In genomic region chr7:27091936-27092752, GRCh38 we compare ENCODE assay signal across 30 cellular contexts. TPM values are rescaled to one million over a fixed set of nuclear protein-coding genes. Genes with fewer than 3 reads are reported as not detected.
A peak's percentile ranks its signal among the peaks of the same experiment; 100 is the strongest.
DNase-seq lines count a peak whose midpoint lies in the region; ATAC-seq, FAIRE-seq and TF ChIP-seq lines count a peak whose summit lies in the region.
"Had no signal": no experiment of that assay in that cellular context is flagged by ENCODE, and none has a peak within 500 bp of the region (broad histone marks: within the 10 kb centered on the region; RNA-seq: fewer than 3 reads in every experiment).

No MANE protein-coding gene starts in this region.

- TF ChIP-seq CTCF in GM12878 (IDR thresholded peaks at IDR 0.05 in 2 of 3, conservative IDR thresholded peaks at IDR 0.05 in 1 of 3; ENCODE audit: control insufficient read depth in 2 of 3, extremely low read depth in 1 of 3, insufficient read depth in 1 of 3, low read depth in 3 of 3, low read length in 3 of 3) (no peak), nephron progenitor cell (IDR thresholded peaks at IDR 0.05) (no peak), psoas muscle (IDR thresholded peaks at IDR 0.05) (no peak), heart right ventricle (IDR thresholded peaks at IDR 0.05) (no peak)

- DNase-seq in H4 (ENCODE audit: low spot score) = peak; percentile 53
- DNase-seq in GM12878 (ENCODE audit: low read depth, low spot score) = no peak
- peak; percentile 40 for DNase-seq in nephron progenitor cell
- DNase-seq in psoas muscle = no peak
- no peak for DNase-seq in HuH-7 (ENCODE audit: low spot score)
- no peak for DNase-seq in heart right ventricle
- DNase-seq: activated CD8-positive, alpha-beta T cell treated with anti-CD3 and anti-CD28 coated beads for 36 hours; activated naive CD4-positive, alpha-beta T cell treated with anti-CD3 and anti-CD28 coated beads, Interleukin-2, amount 50 U/mL, for 16 hours; amniotic stem cell; brain microvascular endothelial cell; Calu3; GOT3; kidney; mammary epithelial cell; NCI-H1048; NCI-H187; NCI-H526 treated with DMSO at 0.1 percent for 48 hours; occipital lobe; SJCRH30; stimulated activated naive CD8-positive, alpha-beta T cell treated with anti-CD3 and anti-CD28 coated beads, Interleukin-15, Interleukin-2, amounts not matched to agents 100 U/mL and 50 U/mL, for 24 hours; T-helper 1 cell; uterus had no signal

- peaks cover 25% of the 10 kb centered on the region for H3K36me3 Mint-ChIP-seq in nephron progenitor cell (ENCODE audit: low read depth)

- intact Hi-C loops in GM12878 (cut with micrococcal nuclease; ENCODE audit: unreplicated experiment) (no loop called here), psoas muscle (cut with DNase I) (no loop called here), heart right ventricle (cut with DNase I) (no loop called here)

- peak overlapping the region; percentile 98 for H3K27ac Mint-ChIP-seq in nephron progenitor cell
- H3K27ac Mint-ChIP-seq: activated CD8-positive, alpha-beta T cell treated with anti-CD3 and anti-CD28 coated beads for 36 hours; activated T-helper 17 cell treated with anti-CD3 and anti-CD28 coated beads, Interleukin-2, amount 50 U/mL, for 72 hours had no signal

- RAD21 ChIA-PET in GM12878 (lab: Charles Lee; ENCODE audit: unreplicated experiment) = interaction anchor here (1.0 to 3.7 kb wide), 4 partner anchors 9 to 229 kb away, joined by 3 to 24 read pairs (median 4); no protein-coding TSS in a partner anchor

- H2AFZ ChIP-seq in GM12878 (ENCODE audit: control insufficient read depth, low read depth, low read length) = no peak overlapping the region

- peaks cover 11% of the 10 kb centered on the region for H3K9me3 Mint-ChIP-seq in nephron progenitor cell
- H3K9me3 Mint-ChIP-seq: activated CD8-positive, alpha-beta T cell treated with anti-CD3 and anti-CD28 coated beads for 36 hours; activated T-helper 17 cell treated with anti-CD3 and anti-CD28 coated beads, Interleukin-2, amount 50 U/mL, for 72 hours had no signal

- H4K20me1 ChIP-seq in GM12878 (ENCODE audit: control insufficient read depth, insufficient read depth) = no peaks in the 10 kb centered on the region
- H4K20me1 ChIP-seq: BLaER1 treated with 17β-estradiol and CSF1 and Interleukin-3, amounts not matched to agents 10 nM and 100 nM had no signal

- TF ChIP-seq POLR2A in GM12878 (IDR thresholded peaks at IDR 0.05; ENCODE audit: low read depth, low read length) = no peak

- BruUV-seq in GM12878 (replicated peaks; lab: Mats Ljungman, UMichigan) = no TSS peak

- SMC1A ChIA-PET in GM12878 (lab: Charles Lee; ENCODE audit: uncharacterized antibody, unreplicated experiment) = interaction anchor here (0.7 to 7.9 kb wide), 7 partner anchors 10 to 1849 kb away, joined by 3 to 110 read pairs (median 3); no protein-coding TSS in a partner anchor

- no peak for TF ChIP-seq RAD21 in GM12878 (IDR thresholded peaks at IDR 0.05; ENCODE audit: insufficient read depth, low read depth, low read length)

- H3K9me3 ChIP-seq in HUES6 (ENCODE audit: control insufficient read depth, insufficient read depth, low read depth, low read length) (no peaks in the 10 kb centered on the region), GM12878 (replicated peaks; ENCODE audit: control insufficient read depth, insufficient read depth, low read length) (peaks cover 3% of the 10 kb centered on the region; the same call in 1 of the 3 replicates), psoas muscle (no peaks in the 10 kb centered on the region), heart right ventricle (no peaks in the 10 kb centered on the region)
- H3K9me3 ChIP-seq: SJCRH30, thoracic aorta, uterus had no signal

- FAIRE-seq in GM12878 (lab: Jason Lieb, UNC) = no peak
- FAIRE-seq: kidney, TTC549 had no signal

- no peak overlapping the region for H3K4me2 ChIP-seq in GM12878 (ENCODE audit: control insufficient read depth, insufficient read depth)

- peaks cover 68% of the 10 kb centered on the region for H3K4me1 Mint-ChIP-seq in nephron progenitor cell

- no peaks in the 10 kb centered on the region for H3K79me2 ChIP-seq in GM12878 (ENCODE audit: control insufficient read depth, insufficient read depth, low read length)

- WGBS in GM12878 (ENCODE audit: insufficient coverage, insufficient replicate concordance, low lambda C conversion rate, missing lambda C conversion rate) = 61% methylated on average over 8 of the region's 8 CpGs
- 76 to 85% (median 80%) methylated on average over 8 of the region's 8 CpGs for WGBS in psoas muscle, 3 donors
- WGBS in heart right ventricle, 2 donors = 21 to 22% methylated on average over 8 of the region's 8 CpGs

- in situ Hi-C loops in GM12878 (cut with MboI) = no loop called here

- POLR2A ChIA-PET in GM12878 (lab: Charles Lee) = interaction anchor here (0.5 to 1.6 kb wide), 5 partner anchors 9 to 1660 kb away, joined by 3 to 10 read pairs (median 4); no protein-coding TSS in a partner anchor

- no peak for ATAC-seq in GM12878
- no peak for ATAC-seq in HG02588 (IDR thresholded peaks at IDR 0.05; ENCODE audit: unreplicated experiment)
- no peak for ATAC-seq in psoas muscle
- no peak for ATAC-seq in heart right ventricle
- ATAC-seq: activated CD4-positive, CD25-positive, alpha-beta regulatory T cell treated with anti-CD3 and anti-CD28 coated beads, Interleukin-2, amount 50 U/mL, for 24 hours; activated CD8-positive, alpha-beta T cell treated with anti-CD3 and anti-CD28 coated beads for 36 hours; activated T-helper 17 cell treated with anti-CD3 and anti-CD28 coated beads, Interleukin-2, amount 50 U/mL, for 72 hours; stimulated activated naive CD8-positive, alpha-beta T cell treated with anti-CD3 and anti-CD28 coated beads, Interleukin-15, Interleukin-2, amounts not matched to agents 100 U/mL and 50 U/mL, for 24 hours had no signal

- H3K4me1 ChIP-seq in HUES6 (ENCODE audit: control insufficient read depth, insufficient read depth, low read length) (peaks cover 51% of the 10 kb centered on the region), GM12878 (ENCODE audit: control insufficient read depth, insufficient read depth, low read length) (peaks cover 3% of the 10 kb centered on the region), psoas muscle (peaks cover under 1% of the 10 kb centered on the region), heart right ventricle (peaks cover 0 to 31% (median 14%) of the 10 kb centered on the region in 9 donors)
- H3K4me1 ChIP-seq: SJCRH30 had no signal

- CTCF ChIA-PET in GM12878 (lab: Yijun Ruan, JAX) = interaction anchor here (0.8 to 3.4 kb wide), 4 partner anchors 8 to 238 kb away, joined by 3 to 18 read pairs (median 6); no protein-coding TSS in a partner anchor

- H3K27me3 Mint-ChIP-seq in nephron progenitor cell (ENCODE audit: low read depth, poor library complexity) = peaks cover 6% of the 10 kb centered on the region

- peak overlapping the region; percentile 18 for H3K9ac ChIP-seq in HUES6 (ENCODE audit: low read length)
- no peak overlapping the region for H3K9ac ChIP-seq in GM12878 (ENCODE audit: control insufficient read depth, insufficient read depth, low read length)
- H3K9ac ChIP-seq: BLaER1 treated with 17β-estradiol and CSF1 and Interleukin-3, amounts not matched to agents 10 nM and 100 nM had no signal

- TF ChIP-seq EP300 in GM12878 (IDR thresholded peaks at IDR 0.05; ENCODE audit: borderline replicate concordance in 1 of 2, control insufficient read depth in 1 of 2, low read depth in 2 of 2, low read length in 2 of 2) = no peak

- H3K27ac ChIP-seq in HUES6 (ENCODE audit: low read depth, low read length) (peak overlapping the region; percentile 36; the same call in 1 of the 2 replicates), GM12878 (ENCODE audit: control insufficient read depth, insufficient read depth) (no peak overlapping the region), psoas muscle (no peak overlapping the region), heart right ventricle (no peak overlapping the region)
- H3K27ac ChIP-seq: BLaER1 treated with 17β-estradiol and CSF1 and Interleukin-3, amounts not matched to agents 10 nM and 100 nM; brain microvascular endothelial cell; SJCRH30; skin epidermis; thoracic aorta; uterus had no signal

- H3K36me3 ChIP-seq in HUES6 (ENCODE audit: control insufficient read depth, insufficient read depth, low read length) (no peaks in the 10 kb centered on the region), GM12878 (ENCODE audit: control insufficient read depth in 2 of 2, insufficient read depth in 2 of 2, low read length in 1 of 2) (no peaks in the 10 kb centered on the region), psoas muscle (ENCODE audit: insufficient read depth in 1 of 2, low read depth in 1 of 2) (no peaks in the 10 kb centered on the region), heart right ventricle (no peaks in the 10 kb centered on the region)
- H3K36me3 ChIP-seq: BLaER1 treated with 17β-estradiol and CSF1 and Interleukin-3, amounts not matched to agents 10 nM and 100 nM; brain microvascular endothelial cell; SJCRH30; thoracic aorta; uterus had no signal

- H3K27me3 ChIP-seq in HUES6 (ENCODE audit: control insufficient read depth, insufficient read depth, low read length) (peaks cover 98% of the 10 kb centered on the region), GM12878 (replicated peaks in 1 of 2; ENCODE audit: control insufficient read depth in 2 of 2, insufficient read depth in 2 of 2, low read length in 1 of 2) (peaks cover 0 to 23% of the 10 kb centered on the region in 2 experiments; a peak in 3 of 4 replicates), psoas muscle (ENCODE audit: insufficient read depth in 3 of 3, low read length in 2 of 3) (peaks cover 6 to 28% (median 7%) of the 10 kb centered on the region in 3 donors), heart right ventricle (peaks cover 11 to 100% (median 100%) of the 10 kb centered on the region in 7 donors)
- H3K27me3 ChIP-seq: BLaER1 treated with 17β-estradiol and CSF1 and Interleukin-3, amounts not matched to agents 10 nM and 100 nM; SJCRH30 had no signal

- H3K4me3 ChIP-seq in HUES6 (ENCODE audit: low read depth, low read length) (peak overlapping the region; percentile 26; the same call in 1 of the 2 replicates), GM12878 (no peak overlapping the region), psoas muscle (no peak overlapping the region), heart right ventricle (no peak overlapping the region)
- H3K4me3 ChIP-seq: BLaER1 treated with 17β-estradiol and CSF1 and Interleukin-3, amounts not matched to agents 10 nM and 100 nM; SJCRH30; skin epidermis; thoracic aorta; uterus had no signal

- H3K4me3 Mint-ChIP-seq in nephron progenitor cell = peak overlapping the region; percentile 99
- H3K4me3 Mint-ChIP-seq: activated CD8-positive, alpha-beta T cell treated with anti-CD3 and anti-CD28 coated beads for 36 hours; activated T-helper 17 cell treated with anti-CD3 and anti-CD28 coated beads, Interleukin-2, amount 50 U/mL, for 72 hours had no signal

RNA-seq across cellular contexts. Expression of gene HOXA1, which starts 3.7 kb away (rescaled TPM):
- 1.2 and 3.0 TPM in 2 replicates for total RNA-seq in H4 (2014; rRNA removed; shearing (Covaris generic))
- not detected in 2 replicates for total RNA-seq in GM12878 (2013; cell fraction: nucleolus; rRNA removed)
- total RNA-seq in GM12878 (2014; rRNA removed) = 0.17 TPM in 1 of 2 replicates, not detected in the other
- not detected in 2 replicates for total RNA-seq in GM12878 (2014; rRNA removed; fragmentation: Illumina TruSeq; extraction: Trizol)
- 0.23 TPM in 1 of 2 replicates, not detected in the other for total RNA-seq in GM12878 (2021)
- polyA plus RNA-seq in GM12878 (2011; ENCODE audit: low read depth) = not detected
- 1.7 and 1.9 TPM in 2 replicates for polyA plus RNA-seq in GM12878 (2011; rRNA removed)
- polyA plus RNA-seq in GM12878 (2011; cell fraction: cytosol; rRNA removed) = 1.6 and 1.7 TPM in 2 replicates
- polyA plus RNA-seq in GM12878 (2011; cell fraction: nucleus; rRNA removed) = 2.5 and 3.7 TPM in 2 replicates
- polyA plus RNA-seq in GM12878 (2012) = 0.18 and 0.22 TPM in 2 replicates
- polyA plus RNA-seq in GM12878 (2014; fragmentation: Illumina TruSeq; extraction: Trizol) = 0.18 and 0.33 TPM in 2 replicates
- under 1 TPM in 1 of 2 experiments, not detected in 1; 0.10 TPM for polyA plus RNA-seq in GM12878 (2014; fragmentation: Nextera tagmentation; extraction: Ambion mirVana)
- polyA plus RNA-seq in GM12878 (2014; rRNA removed) = 0.06 and 0.28 TPM in 2 replicates
- polyA plus RNA-seq in GM12878 (2016; fragmentation: Nextera tagmentation; extraction: Ambion mirVana) = under 1 TPM in 1 of 2 experiments, not detected in 1; 0.29 TPM
- 0.95 and 1.3 TPM in 2 replicates for polyA minus RNA-seq in GM12878 (2011; rRNA and poly(A)+ RNA removed)
- 0.42 and 0.53 TPM in 2 replicates for polyA minus RNA-seq in GM12878 (2011; cell fraction: cytosol; rRNA and poly(A)+ RNA removed)
- polyA minus RNA-seq in GM12878 (2011; cell fraction: nucleus; rRNA and poly(A)+ RNA removed) = 2.2 and 2.7 TPM in 2 replicates
- total RNA-seq in psoas muscle = under 1 TPM in 2 of 4 donors, not detected in 2; 0.17 to 0.21 TPM
- under 1 TPM; 0.03 to 0.22 (median 0.22) TPM for polyA plus RNA-seq in psoas muscle
- total RNA-seq in heart right ventricle = under 1 TPM in 2 of 10 donors, not detected in 8; 0.15 to 0.37 TPM
- polyA plus RNA-seq in heart right ventricle = under 1 TPM in 1 of 2 donors, not detected in 1; 0.07 TPM
- total RNA-seq: occipital lobe had no signal

RNA-seq across cellular contexts. Expression of gene HOXA2, which starts 10.3 kb away (rescaled TPM):
- total RNA-seq in H4 (2014; rRNA removed; shearing (Covaris generic)) = 1.2 TPM in 1 of 2 replicates, not detected in the other
- total RNA-seq in GM12878 (2013; cell fraction: nucleolus; rRNA removed) = not detected in 2 replicates
- not detected in 2 replicates for total RNA-seq in GM12878 (2014; rRNA removed)
- total RNA-seq in GM12878 (2014; rRNA removed; fragmentation: Illumina TruSeq; extraction: Trizol) = not detected in 2 replicates
- not detected in 2 replicates for total RNA-seq in GM12878 (2021)
- not detected for polyA plus RNA-seq in GM12878 (2011; ENCODE audit: low read depth)
- not detected in 2 replicates for polyA plus RNA-seq in GM12878 (2011; rRNA removed)
- polyA plus RNA-seq in GM12878 (2011; cell fraction: cytosol; rRNA removed) = 0.03 TPM in 1 of 2 replicates, not detected in the other
- not detected in 2 replicates for polyA plus RNA-seq in GM12878 (2011; cell fraction: nucleus; rRNA removed)
- 0.07 TPM in 1 of 2 replicates, not detected in the other for polyA plus RNA-seq in GM12878 (2012)
- polyA plus RNA-seq in GM12878 (2014; fragmentation: Illumina TruSeq; extraction: Trizol) = not detected in 2 replicates
- polyA plus RNA-seq in GM12878 (2014; fragmentation: Nextera tagmentation; extraction: Ambion mirVana) = not detected
- polyA plus RNA-seq in GM12878 (2014; rRNA removed) = not detected in 2 replicates
- not detected for polyA plus RNA-seq in GM12878 (2016; fragmentation: Nextera tagmentation; extraction: Ambion mirVana)
- not detected in 2 replicates for polyA minus RNA-seq in GM12878 (2011; rRNA and poly(A)+ RNA removed)
- not detected in 2 replicates for polyA minus RNA-seq in GM12878 (2011; cell fraction: cytosol; rRNA and poly(A)+ RNA removed)
- polyA minus RNA-seq in GM12878 (2011; cell fraction: nucleus; rRNA and poly(A)+ RNA removed) = not detected in 2 replicates
- total RNA-seq in psoas muscle = 1 to 10 TPM in 1 of 4 donors, under 1 TPM in 3; 0.17 to 1.1 (median 0.53) TPM
- polyA plus RNA-seq in psoas muscle = under 1 TPM; 0.23 to 0.42 (median 0.29) TPM
- total RNA-seq in heart right ventricle = under 1 TPM in 2 of 10 donors, not detected in 8; 0.15 to 0.23 TPM
- polyA plus RNA-seq in heart right ventricle = under 1 TPM; 0.10 to 0.22 TPM
- total RNA-seq: activated CD8-positive, alpha-beta T cell treated with anti-CD3 and anti-CD28 coated beads for 36 hours; activated T-helper 17 cell treated with anti-CD3 and anti-CD28 coated beads, Interleukin-2, amount 50 U/mL, for 72 hours; occipital lobe had no signal

RNA-seq across cellular contexts. Expression of gene HOXA4, which starts 38.4 kb away (rescaled TPM):
- total RNA-seq in H4 (2014; rRNA removed; shearing (Covaris generic)) = 0.88 and 1.2 TPM in 2 replicates
- 0.21 TPM in 1 of 2 replicates, not detected in the other for total RNA-seq in GM12878 (2013; cell fraction: nucleolus; rRNA removed)
- not detected in 2 replicates for total RNA-seq in GM12878 (2014; rRNA removed)
- total RNA-seq in GM12878 (2014; rRNA removed; fragmentation: Illumina TruSeq; extraction: Trizol) = not detected in 2 replicates
- not detected in 2 replicates for total RNA-seq in GM12878 (2021)
- polyA plus RNA-seq in GM12878 (2011; ENCODE audit: low read depth) = not detected
- polyA plus RNA-seq in GM12878 (2011; rRNA removed) = 0.07 and 0.26 TPM in 2 replicates
- 0.06 TPM in 1 of 2 replicates, not detected in the other for polyA plus RNA-seq in GM12878 (2011; cell fraction: cytosol; rRNA removed)
- polyA plus RNA-seq in GM12878 (2011; cell fraction: nucleus; rRNA removed) = 0.75 and 0.79 TPM in 2 replicates
- polyA plus RNA-seq in GM12878 (2012) = not detected in 2 replicates
- not detected in 2 replicates for polyA plus RNA-seq in GM12878 (2014; fragmentation: Illumina TruSeq; extraction: Trizol)
- polyA plus RNA-seq in GM12878 (2014; fragmentation: Nextera tagmentation; extraction: Ambion mirVana) = not detected
- polyA plus RNA-seq in GM12878 (2014; rRNA removed) = not detected in 2 replicates
- not detected for polyA plus RNA-seq in GM12878 (2016; fragmentation: Nextera tagmentation; extraction: Ambion mirVana)
- not detected in 2 replicates for polyA minus RNA-seq in GM12878 (2011; rRNA and poly(A)+ RNA removed)
- polyA minus RNA-seq in GM12878 (2011; cell fraction: cytosol; rRNA and poly(A)+ RNA removed) = not detected in 2 replicates
- polyA minus RNA-seq in GM12878 (2011; cell fraction: nucleus; rRNA and poly(A)+ RNA removed) = not detected in 2 replicates
- 10 to 100 TPM in 2 of 4 donors, 1 to 10 TPM in 2; 7.2 to 11.5 (median 9.1) TPM for total RNA-seq in psoas muscle
- polyA plus RNA-seq in psoas muscle = 10 to 100 TPM in 2 of 3 donors, 1 to 10 TPM in 1; 6.8 to 20.8 (median 12.5) TPM
- total RNA-seq in heart right ventricle = 1 to 10 TPM in 1 of 10 donors, under 1 TPM in 5, not detected in 4; 0.20 to 1.1 (median 0.48) TPM
- 1 to 10 TPM in 1 of 2 donors, under 1 TPM in 1; 0.59 to 1.2 TPM for polyA plus RNA-seq in heart right ventricle
- total RNA-seq: occipital lobe had no signal

RNA-seq across cellular contexts. Expression of gene HOXA5, which starts 51.3 kb away (rescaled TPM):
- total RNA-seq in H4 (2014; rRNA removed; shearing (Covaris generic)) = 3.6 and 8.0 TPM in 2 replicates
- 0.23 TPM in 1 of 2 replicates, not detected in the other for total RNA-seq in GM12878 (2013; cell fraction: nucleolus; rRNA removed)
- total RNA-seq in GM12878 (2014; rRNA removed) = not detected in 2 replicates
- total RNA-seq in GM12878 (2014; rRNA removed; fragmentation: Illumina TruSeq; extraction: Trizol) = not detected in 2 replicates
- 0.13 TPM in 1 of 2 replicates, not detected in the other for total RNA-seq in GM12878 (2021)
- not detected for polyA plus RNA-seq in GM12878 (2011; ENCODE audit: low read depth)
- polyA plus RNA-seq in GM12878 (2011; rRNA removed) = 0.05 and 0.29 TPM in 2 replicates
- polyA plus RNA-seq in GM12878 (2011; cell fraction: cytosol; rRNA removed) = 0.10 TPM in 2 replicates
- 0.27 and 0.54 TPM in 2 replicates for polyA plus RNA-seq in GM12878 (2011; cell fraction: nucleus; rRNA removed)
- not detected in 2 replicates for polyA plus RNA-seq in GM12878 (2012)
- polyA plus RNA-seq in GM12878 (2014; fragmentation: Illumina TruSeq; extraction: Trizol) = not detected in 2 replicates
- polyA plus RNA-seq in GM12878 (2014; fragmentation: Nextera tagmentation; extraction: Ambion mirVana) = not detected
- not detected in 2 replicates for polyA plus RNA-seq in GM12878 (2014; rRNA removed)
- not detected for polyA plus RNA-seq in GM12878 (2016; fragmentation: Nextera tagmentation; extraction: Ambion mirVana)
- polyA minus RNA-seq in GM12878 (2011; rRNA and poly(A)+ RNA removed) = not detected in 2 replicates
- not detected in 2 replicates for polyA minus RNA-seq in GM12878 (2011; cell fraction: cytosol; rRNA and poly(A)+ RNA removed)
- not detected in 2 replicates for polyA minus RNA-seq in GM12878 (2011; cell fraction: nucleus; rRNA and poly(A)+ RNA removed)
- total RNA-seq in psoas muscle = 10 to 100 TPM in 1 of 4 donors, 1 to 10 TPM in 3; 4.7 to 18.8 (median 8.1) TPM
- 1 to 10 TPM; 2.6 to 7.6 (median 4.6) TPM for polyA plus RNA-seq in psoas muscle
- total RNA-seq in heart right ventricle = under 1 TPM in 3 of 10 donors, not detected in 7; 0.21 to 0.95 (median 0.28) TPM
- under 1 TPM in 1 of 2 donors, not detected in 1; 0.09 TPM for polyA plus RNA-seq in heart right ventricle
- total RNA-seq: activated CD8-positive, alpha-beta T cell treated with anti-CD3 and anti-CD28 coated beads for 36 hours; activated T-helper 17 cell treated with anti-CD3 and anti-CD28 coated beads, Interleukin-2, amount 50 U/mL, for 72 hours; occipital lobe had no signal

RNA-seq across cellular contexts. Expression of gene HOXA6, which starts 55.4 kb away (rescaled TPM):
- total RNA-seq in H4 (2014; rRNA removed; shearing (Covaris generic)) = 0.64 and 0.70 TPM in 2 replicates
- total RNA-seq in GM12878 (2013; cell fraction: nucleolus; rRNA removed) = not detected in 2 replicates
- total RNA-seq in GM12878 (2014; rRNA removed) = not detected in 2 replicates
- not detected in 2 replicates for total RNA-seq in GM12878 (2014; rRNA removed; fragmentation: Illumina TruSeq; extraction: Trizol)
- total RNA-seq in GM12878 (2021) = not detected in 2 replicates
- polyA plus RNA-seq in GM12878 (2011; ENCODE audit: low read depth) = not detected
- polyA plus RNA-seq in GM12878 (2011; rRNA removed) = 0.08 TPM in 1 of 2 replicates, not detected in the other
- polyA plus RNA-seq in GM12878 (2011; cell fraction: cytosol; rRNA removed) = 0.10 and 0.13 TPM in 2 replicates
- 0.93 and 1.1 TPM in 2 replicates for polyA plus RNA-seq in GM12878 (2011; cell fraction: nucleus; rRNA removed)
- not detected in 2 replicates for polyA plus RNA-seq in GM12878 (2012)
- polyA plus RNA-seq in GM12878 (2014; fragmentation: Illumina TruSeq; extraction: Trizol) = not detected in 2 replicates
- not detected for polyA plus RNA-seq in GM12878 (2014; fragmentation: Nextera tagmentation; extraction: Ambion mirVana)
- polyA plus RNA-seq in GM12878 (2014; rRNA removed) = not detected in 2 replicates
- polyA plus RNA-seq in GM12878 (2016; fragmentation: Nextera tagmentation; extraction: Ambion mirVana) = not detected
- 0.67 TPM in 1 of 2 replicates, not detected in the other for polyA minus RNA-seq in GM12878 (2011; rRNA and poly(A)+ RNA removed)
- polyA minus RNA-seq in GM12878 (2011; cell fraction: cytosol; rRNA and poly(A)+ RNA removed) = not detected in 2 replicates
- 0.97 and 1.4 TPM in 2 replicates for polyA minus RNA-seq in GM12878 (2011; cell fraction: nucleus; rRNA and poly(A)+ RNA removed)
- total RNA-seq in psoas muscle = 1 to 10 TPM; 2.5 to 3.7 (median 3.1) TPM
- 1 to 10 TPM in 2 of 3 donors, under 1 TPM in 1; 0.64 to 3.2 (median 1.5) TPM for polyA plus RNA-seq in psoas muscle
- total RNA-seq in heart right ventricle = not detected
- not detected for polyA plus RNA-seq in heart right ventricle
- total RNA-seq: activated CD8-positive, alpha-beta T cell treated with anti-CD3 and anti-CD28 coated beads for 36 hours; activated T-helper 17 cell treated with anti-CD3 and anti-CD28 coated beads, Interleukin-2, amount 50 U/mL, for 72 hours; occipital lobe; thoracic aorta had no signal

Comparison
In these comparisons a context has a peak if more than half of its experiments do, and no peak if none do; other contexts are left out.
1. DNase-seq: peak in H4 (single experiment) and nephron progenitor cell (single experiment); none in GM12878 (single experiment), psoas muscle (0 of 2), HuH-7 (single experiment) and heart right ventricle (0 of 2).